ENCODE assay signal across 11 cellular contexts in the genomic region with DNA sequence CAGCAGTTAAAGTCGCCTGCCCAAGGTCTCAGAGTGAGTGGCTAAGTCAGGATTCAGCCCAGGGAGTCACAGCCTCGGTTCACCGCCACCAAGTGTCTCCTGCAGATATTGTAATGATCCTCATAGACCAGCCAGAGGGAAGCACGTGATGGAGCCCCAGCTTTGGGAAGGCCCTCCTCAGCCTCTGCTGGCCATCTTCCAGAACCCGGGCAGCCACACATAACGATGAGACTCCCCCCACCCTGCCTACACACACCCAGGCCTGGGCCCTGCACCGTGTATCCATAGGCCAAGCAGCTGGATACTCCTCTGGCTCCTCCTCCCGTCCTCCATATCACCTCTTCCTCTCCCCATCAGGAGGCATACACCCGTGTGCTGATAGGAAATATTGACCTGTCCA. TPM values are rescaled to one million over a fixed set of nuclear protein-coding genes. Genes with fewer than 3 reads are reported as not detected.
DNase-seq lines count a peak whose midpoint lies in the region; ATAC-seq and TF ChIP-seq lines count a peak whose summit lies in the region.
"Had no signal": no experiment of that assay in that cellular context is flagged by ENCODE, and none has a peak within 500 bp of the region (broad histone marks: within the 10 kb centered on the region; RNA-seq: fewer than 3 reads in every experiment).

No MANE protein-coding gene starts in this region.

- H3K9me3 ChIP-seq in gastroesophageal sphincter (no peaks in the 10 kb centered on the region), stomach (no peaks in the 10 kb centered on the region)

- H3K27ac Mint-ChIP-seq in activated T-cell treated with anti-CD3 and anti-CD28 coated beads, Interleukin-2, amount 50 U/mL, for 24 hours, result peak overlapping the region; percentile 90
- H3K27ac Mint-ChIP-seq in T-cell (peak overlapping the region; percentile 81 to 89), osteocyte (ENCODE audit: unreplicated experiment) (no peak overlapping the region)
- H3K27ac Mint-ChIP-seq: endodermal cell had no signal

- POLR2A ChIA-PET in T-cell (lab: Charles Lee), result interaction anchor here (0.7 to 1.2 kb wide), 2 partner anchors 15 to 21 kb away, joined by 4 to 8 read pairs; no protein-coding TSS in a partner anchor

- TF ChIP-seq POLR2A in gastroesophageal sphincter (IDR thresholded peaks at IDR 0.05), result no peak
- TF ChIP-seq POLR2A in stomach (IDR thresholded peaks at IDR 0.05), result no peak

- H3K36me3 Mint-ChIP-seq in activated T-cell treated with anti-CD3 and anti-CD28 coated beads, Interleukin-2, amount 50 U/mL, for 24 hours (ENCODE audit: low read depth), result no peaks in the 10 kb centered on the region
- no peaks in the 10 kb centered on the region for H3K36me3 Mint-ChIP-seq in T-cell
- no peaks in the 10 kb centered on the region for H3K36me3 Mint-ChIP-seq in osteocyte (ENCODE audit: unreplicated experiment)

- H3K27ac ChIP-seq in gastroesophageal sphincter (no peak overlapping the region), stomach (peak overlapping the region in 3 of 5 donors; percentile 18 to 57 (median 57))

- H3K4me1 ChIP-seq in gastroesophageal sphincter, result no peaks in the 10 kb centered on the region
- H3K4me1 ChIP-seq in stomach, result no peaks in the 10 kb centered on the region

- 73 to 100% methylated on average over 1 to 5 of the region's 9 CpGs for WGBS in gastroesophageal sphincter (ENCODE audit: low coverage in 1 of 2), 2 donors
- WGBS in stomach, 5 donors, result 45 to 63% (median 58%) methylated on average over 9 of the region's 9 CpGs

- no peaks in the 10 kb centered on the region for H3K36me3 ChIP-seq in gastroesophageal sphincter
- H3K36me3 ChIP-seq in stomach, result no peaks in the 10 kb centered on the region

- H3K4me3 Mint-ChIP-seq in activated T-cell treated with anti-CD3 and anti-CD28 coated beads, Interleukin-2, amount 50 U/mL, for 24 hours, result no peak overlapping the region
- H3K4me3 Mint-ChIP-seq in T-cell (peak overlapping the region in 1 of 3 donors; percentile 57), osteocyte (ENCODE audit: unreplicated experiment) (no peak overlapping the region)
- H3K4me3 Mint-ChIP-seq: endodermal cell had no signal

- ATAC-seq in T-cell (replicated peaks in 1 of 4), result peak in 1 of 4 experiments; percentile 19
- ATAC-seq in gastroesophageal sphincter, result peak; percentile 10
- no peak for ATAC-seq in HG02571 (IDR thresholded peaks at IDR 0.05; ENCODE audit: unreplicated experiment)

- CTCF ChIA-PET in T-cell (lab: Charles Lee), result interaction anchor here in 1 of 2 donors (0.6 to 1.4 kb wide), 8 partner anchors 9 to 145 kb away, joined by 3 to 7 read pairs (median 3); partner anchors contain the start of gene SASH3

- H3K27me3 ChIP-seq in gastroesophageal sphincter (no peaks in the 10 kb centered on the region), stomach (peaks cover 0 to 3% (median 0%) of the 10 kb centered on the region in 3 donors)

- H3K9me3 Mint-ChIP-seq in activated T-cell treated with anti-CD3 and anti-CD28 coated beads, Interleukin-2, amount 50 U/mL, for 24 hours, result no peaks in the 10 kb centered on the region
- no peaks in the 10 kb centered on the region for H3K9me3 Mint-ChIP-seq in T-cell
- no peaks in the 10 kb centered on the region for H3K9me3 Mint-ChIP-seq in osteocyte (ENCODE audit: unreplicated experiment)

- no peak for TF ChIP-seq CTCF in gastroesophageal sphincter (IDR thresholded peaks at IDR 0.05)
- no peak for TF ChIP-seq CTCF in stomach (IDR thresholded peaks at IDR 0.05)
- no peak for TF ChIP-seq CTCF in osteocyte (IDR thresholded peaks at IDR 0.05)

- DNase-seq in activated T-cell treated with anti-CD3 and anti-CD28 coated beads, Interleukin-2, amount 50 U/mL, for 24 hours, result no peak
- DNase-seq in activated T-cell treated with anti-CD3 and anti-CD28 coated beads for 4 hours (no peak), T-cell (no peak), stomach (no peak), osteocyte (ENCODE audit: extremely low spot score, unreplicated experiment) (no peak), cardiac septum (ENCODE audit: low spot score) (no peak)
- DNase-seq: DMS53 had no signal

- no peaks in the 10 kb centered on the region for H3K27me3 Mint-ChIP-seq in activated T-cell treated with anti-CD3 and anti-CD28 coated beads, Interleukin-2, amount 50 U/mL, for 24 hours
- H3K27me3 Mint-ChIP-seq in T-cell (peaks cover 0 to 5% of the 10 kb centered on the region in 2 donors), osteocyte (ENCODE audit: unreplicated experiment) (peaks cover 2% of the 10 kb centered on the region)

- no peak for TF ChIP-seq EP300 in gastroesophageal sphincter (IDR thresholded peaks at IDR 0.05)
- TF ChIP-seq EP300 in stomach (IDR thresholded peaks at IDR 0.05), result no peak

- H3K4me3 ChIP-seq in gastroesophageal sphincter (no peak overlapping the region), stomach (no peak overlapping the region)

- peaks cover 49% of the 10 kb centered on the region for H3K4me1 Mint-ChIP-seq in activated T-cell treated with anti-CD3 and anti-CD28 coated beads, Interleukin-2, amount 50 U/mL, for 24 hours (ENCODE audit: low read depth)
- H3K4me1 Mint-ChIP-seq in T-cell, result peaks cover 52 to 67% (median 56%) of the 10 kb centered on the region in 3 donors
- H3K4me1 Mint-ChIP-seq in osteocyte (ENCODE audit: unreplicated experiment), result no peaks in the 10 kb centered on the region
- H3K4me1 Mint-ChIP-seq: endodermal cell had no signal

- intact Hi-C loops in stomach (cut with DNase I; ENCODE audit: low total_unique reads), result no loop called here
- intact Hi-C loops in cardiac septum (cut with DNase I), result no loop called here

RNA-seq across cellular contexts. Expression of gene SASH3, which starts 19.6 kb away (rescaled TPM):
- total RNA-seq in T-cell (100 to 1,000 TPM; 102 to 163 (median 142) TPM), gastroesophageal sphincter (1 to 10 TPM; 1.9 to 8.2 (median 5.3) TPM), stomach (10 to 100 TPM in 1 of 5 donors, 1 to 10 TPM in 2, under 1 TPM in 1, not detected in 1; 0.58 to 10.7 (median 3.3) TPM), osteocyte (not detected in 2 replicates), cardiac septum (3.8 TPM)
- polyA plus RNA-seq in stomach, result 10 to 100 TPM in 1 of 3 donors, 1 to 10 TPM in 2; 3.5 to 12.1 (median 6.7) TPM
- total RNA-seq: endodermal cell had no signal
- polyA plus RNA-seq: neural cell had no signal

RNA-seq across cellular contexts. Expression of gene XPNPEP2, which starts 21.4 kb away (rescaled TPM):
- total RNA-seq in T-cell, result under 1 TPM in 4 of 5 donors, not detected in 1; 0.20 to 0.84 (median 0.37) TPM
- total RNA-seq in gastroesophageal sphincter, result 10 to 100 TPM in 1 of 4 donors, 1 to 10 TPM in 2, under 1 TPM in 1; 0.93 to 11.2 (median 6.5) TPM
- 10 to 100 TPM in 1 of 5 donors, 1 to 10 TPM in 3, under 1 TPM in 1; 0.72 to 16.3 (median 2.2) TPM for total RNA-seq in stomach
- polyA plus RNA-seq in stomach, result 1 to 10 TPM in 1 of 3 donors, under 1 TPM in 2; 0.33 to 1.2 (median 0.92) TPM
- 0.27 and 0.39 TPM in 2 replicates for total RNA-seq in osteocyte
- total RNA-seq in cardiac septum, result 0.22 TPM
- polyA plus RNA-seq: neural cell had no signal

Comparison
In these comparisons a context has a peak if more than half of its experiments do, and no peak if none do; other contexts are left out.
1. H3K27ac ChIP-seq: peak in stomach (3 of 5); none in gastroesophageal sphincter (0 of 4).
2. RNA of gene SASH3, which starts 19.6 kb away (total RNA-seq): 102 to 163 TPM in T-cell; 1.9 to 8.2 TPM in gastroesophageal sphincter, 3.8 TPM in cardiac septum (single experiment), 0.58 to 10.7 TPM in stomach and not detected in osteocyte; every median in the first group is over 4 times any median in the second.